24 cellular contexts compared by ENCODE assay signal in genomic region chr3:42130007-42130328, GRCh38. TPM values are rescaled to one million over a fixed set of nuclear protein-coding genes. Genes with fewer than 3 reads are reported as not detected.
DNase-seq lines count a peak whose midpoint lies in the region; ATAC-seq, FAIRE-seq and TF ChIP-seq lines count a peak whose summit lies in the region.
"Had no signal": no experiment of that assay in that cellular context is flagged by ENCODE, and none has a peak within 500 bp of the region (broad histone marks: within the 10 kb centered on the region; RNA-seq: fewer than 3 reads in every experiment).

No MANE protein-coding gene starts in this region.

- POLR2A ChIA-PET in A549 (lab: Yijun Ruan, JAX): interaction anchor here (2.0 kb wide), 1 partner anchor 30 kb away, joined by 6 read pairs; no protein-coding TSS in a partner anchor
- POLR2A ChIA-PET in HCT116 (lab: Charles Lee): no interaction called here

- H2BK120ac ChIP-seq in H9 (ENCODE audit: low read depth, low read length, poor library complexity, severe bottlenecking): no peak overlapping the region

- no peak overlapping the region for H2BK20ac ChIP-seq in H9 (ENCODE audit: low read depth, low read length, poor library complexity, severe bottlenecking)

- BruUV-seq in HCT116 (replicated peaks; lab: Mats Ljungman, UMichigan): no TSS peak

- H3K79me1 ChIP-seq in H9 (ENCODE audit: insufficient read depth, low read depth, low read length, poor library complexity, severe bottlenecking): no peaks in the 10 kb centered on the region

- no peak overlapping the region for H2BK12ac ChIP-seq in H9 (ENCODE audit: insufficient read length, low read depth, low read length)

- CTCF ChIA-PET in A549 (lab: Yijun Ruan, JAX) (interaction anchor here (1.0 to 6.2 kb wide), 4 partner anchors 10 to 113 kb away, joined by 3 to 38 read pairs (median 7); no protein-coding TSS in a partner anchor), HCT116 (lab: Charles Lee) (interaction anchor here (0.6 to 2.9 kb wide), 3 partner anchors 12 to 61 kb away, joined by 4 to 11 read pairs (median 8); no protein-coding TSS in a partner anchor)

- no peak overlapping the region for H3K18ac ChIP-seq in H9 (ENCODE audit: insufficient read length, low read depth, low read length)

- H3K4me3 Mint-ChIP-seq in H9: no peak overlapping the region
- H3K4me3 Mint-ChIP-seq: activated T-cell treated with anti-CD3 and anti-CD28 coated beads, Interleukin-2, amount 50 U/mL, for 72 hours had no signal

- DNase-seq in A549 (ENCODE audit: low read depth in 1 of 2, low spot score in 1 of 2): peak in 1 of 2 experiments; percentile 23
- DNase-seq in HCT116 (ENCODE audit: low read depth, low spot score): no peak
- no peak for DNase-seq in HT-29 (ENCODE audit: low spot score)
- DNase-seq in head of caudate nucleus: no peak
- DNase-seq in middle frontal gyrus (ENCODE audit: extremely low spot score, low spot score): no peak
- DNase-seq in H9: no peak
- DNase-seq: activated naive CD4-positive, alpha-beta T cell treated with anti-CD3 and anti-CD28 coated beads, Interleukin-2, amount 50 U/mL, for 16 hours; activated T-cell treated with anti-CD3 and anti-CD28 coated beads, Interleukin-2, amount 50 U/mL, for 72 hours; dermis blood vessel endothelial cell; EL; NCI-H226; NCI-H774; SJCRH30; spleen; stimulated activated CD4-positive, alpha-beta T cell treated with anti-CD3 and anti-CD28 coated beads, Interleukin-4, amount 100 ng/mL, for 24 hours; stimulated activated naive CD8-positive, alpha-beta T cell treated with anti-CD3 and anti-CD28 coated beads, Interleukin-15, Interleukin-2, amounts not matched to agents 100 U/mL and 50 U/mL, for 24 hours; T-helper 1 cell; tibial artery had no signal

- H3K27me3 ChIP-seq in HCT116 (ENCODE audit: insufficient read depth, low read length): no peaks in the 10 kb centered on the region
- H3K27me3 ChIP-seq in duodenal mucosa (ENCODE audit: control insufficient read depth in 1 of 2, insufficient read depth in 2 of 2, low read length in 2 of 2): no peaks in the 10 kb centered on the region
- H3K27me3 ChIP-seq in mucosa of stomach (ENCODE audit: control insufficient read depth, insufficient read depth, low read length): no peaks in the 10 kb centered on the region
- H3K27me3 ChIP-seq in H9 (ENCODE audit: insufficient read depth, low read length): no peaks in the 10 kb centered on the region
- H3K27me3 ChIP-seq: neutrophil, SJCRH30, spleen, tibial artery had no signal

- H2AFZ ChIP-seq in HCT116 (ENCODE audit: low read depth, low read length, poor library complexity, severe bottlenecking): no peak overlapping the region
- no peak overlapping the region for H2AFZ ChIP-seq in H9 (ENCODE audit: low read length)

- TF ChIP-seq EP300 in A549 (IDR thresholded peaks at IDR 0.05): no peak

- no peak overlapping the region for H3K9ac ChIP-seq in HCT116 (ENCODE audit: low read length)
- H3K9ac ChIP-seq in duodenal mucosa (ENCODE audit: low read depth in 1 of 2, low read length in 2 of 2): peak overlapping the region; percentile 20 to 46
- H3K9ac ChIP-seq in mucosa of stomach (ENCODE audit: low read length): peak overlapping the region; percentile 54
- H3K9ac ChIP-seq in H9 (ENCODE audit: extremely low read depth, insufficient read length, low read length): no peak overlapping the region

- no peaks in the 10 kb centered on the region for H4K20me1 ChIP-seq in HCT116 (ENCODE audit: insufficient read depth)
- no peaks in the 10 kb centered on the region for H4K20me1 ChIP-seq in H9 (ENCODE audit: control insufficient read depth, insufficient read depth, insufficient read length)

- H3K4me1 ChIP-seq in A549 (peaks cover 35% of the 10 kb centered on the region), HCT116 (ENCODE audit: control insufficient read depth in 1 of 2, insufficient read depth in 2 of 2, low read length in 2 of 2) (peaks cover 20 to 24% of the 10 kb centered on the region in 2 experiments), duodenal mucosa (ENCODE audit: control insufficient read depth in 1 of 2, insufficient read depth in 2 of 2, low read length in 2 of 2) (peaks cover 21 to 31% of the 10 kb centered on the region in 2 donors), mucosa of stomach (ENCODE audit: control insufficient read depth, insufficient read depth, low read length) (peaks cover 40% of the 10 kb centered on the region), H9 (ENCODE audit: insufficient read depth, low read length) (no peaks in the 10 kb centered on the region; the same call in 1 of the 2 replicates)
- H3K4me1 ChIP-seq: SJCRH30, tibial artery had no signal

- H2BK15ac ChIP-seq in H9 (ENCODE audit: low read depth, low read length): no peak overlapping the region

- peaks cover 0 to 11% (median 5%) of the 10 kb centered on the region in 3 experiments; a peak in 3 of 7 replicates for H3K36me3 Mint-ChIP-seq in H9 (ENCODE audit: insufficient read depth in 1 of 3, low read depth in 3 of 3)

- no peaks in the 10 kb centered on the region for H3K9me3 Mint-ChIP-seq in H9
- H3K9me3 Mint-ChIP-seq: activated T-cell treated with anti-CD3 and anti-CD28 coated beads, Interleukin-2, amount 50 U/mL, for 72 hours had no signal

- H3K4me1 Mint-ChIP-seq in H9: peaks cover 17 to 21% of the 10 kb centered on the region in 2 experiments

- H3K4me3 ChIP-seq in A549 (no peak overlapping the region), HCT116 (replicated peaks in 1 of 2; ENCODE audit: low read depth in 1 of 2, low read length in 2 of 2) (no peak overlapping the region), duodenal mucosa (ENCODE audit: low read depth in 1 of 2, low read length in 2 of 2) (peak overlapping the region in 1 of 2 donors; percentile 38), mucosa of stomach (ENCODE audit: low read length) (no peak overlapping the region)
- H3K4me3 ChIP-seq: SJCRH30, spleen, tibial artery had no signal

- no peaks in the 10 kb centered on the region; the same call in 1 of the 2 replicates for H3K79me2 ChIP-seq in HCT116 (ENCODE audit: insufficient read depth, low read length)
- no peaks in the 10 kb centered on the region for H3K79me2 ChIP-seq in H9 (ENCODE audit: insufficient read depth, low read length)

- no peak for TF ChIP-seq RAD21 in A549 (conservative IDR thresholded peaks at IDR 0.05 in 1 of 2, IDR thresholded peaks at IDR 0.05 in 1 of 2)
- no peak for TF ChIP-seq RAD21 in HCT116 (IDR thresholded peaks at IDR 0.05; ENCODE audit: low read depth)

- no peak for TF ChIP-seq CTCF in A549 (IDR thresholded peaks at IDR 0.05)
- TF ChIP-seq CTCF in HCT116 (IDR thresholded peaks at IDR 0.05 in 2 of 3, conservative IDR thresholded peaks at IDR 0.05 in 1 of 3; ENCODE audit: borderline replicate concordance in 1 of 3, insufficient read depth in 1 of 3, low read depth in 2 of 3, low read length in 2 of 3): no peak
- no peak for TF ChIP-seq CTCF in H9 (conservative IDR thresholded peaks at IDR 0.05)

- no peak overlapping the region for H3K27ac Mint-ChIP-seq in H9
- H3K27ac Mint-ChIP-seq: activated T-cell treated with anti-CD3 and anti-CD28 coated beads, Interleukin-2, amount 50 U/mL, for 72 hours had no signal

- peak overlapping the region; percentile 70 to 76 for H3K27ac ChIP-seq in A549
- no peak overlapping the region; the same call in 1 of the 2 replicates for H3K27ac ChIP-seq in HCT116 (ENCODE audit: low read depth, low read length)
- H3K27ac ChIP-seq in duodenal mucosa (ENCODE audit: low read depth, low read length): peak overlapping the region; percentile 57
- H3K27ac ChIP-seq in H9 (ENCODE audit: insufficient read length, low read depth, low read length): no peak overlapping the region
- H3K27ac ChIP-seq: neutrophil, SJCRH30, spleen, tibial artery had no signal

- 0% methylated on average over 1 of the region's 1 CpG for WGBS in A549 (ENCODE audit: missing lambda C conversion rate)
- no CpG with 5 or more reads among the region's 1 CpG for WGBS in H9 (ENCODE audit: extremely low coverage, insufficient read length, low lambda C conversion rate)

- H3K27me3 Mint-ChIP-seq in H9 (ENCODE audit: low read depth): no peaks in the 10 kb centered on the region; the same call in 1 of the 2 replicates

- H3K23me2 ChIP-seq in H9 (ENCODE audit: insufficient read length, low read depth, low read length, poor library complexity, severe bottlenecking): no peaks in the 10 kb centered on the region

- no peak for FAIRE-seq in A549 (lab: Jason Lieb, UNC)
- FAIRE-seq: H54, TTC549 had no signal

- H3K23ac ChIP-seq in H9 (ENCODE audit: insufficient read length, low read depth, low read length): no peak overlapping the region

- H3K9me3 ChIP-seq in A549 (no peaks in the 10 kb centered on the region), HCT116 (ENCODE audit: control insufficient read depth in 1 of 2, insufficient read depth in 1 of 2, low read depth in 1 of 2, low read length in 2 of 2) (no peaks in the 10 kb centered on the region), duodenal mucosa (ENCODE audit: control insufficient read depth in 1 of 2, low read length in 2 of 2) (no peaks in the 10 kb centered on the region), mucosa of stomach (ENCODE audit: control insufficient read depth, low read length) (no peaks in the 10 kb centered on the region), H9 (ENCODE audit: control insufficient read depth, low read depth, low read length) (no peaks in the 10 kb centered on the region)
- H3K9me3 ChIP-seq: neutrophil, SJCRH30, spleen, tibial artery had no signal

- H3K4me2 ChIP-seq in A549: peak overlapping the region; percentile 93
- H3K4me2 ChIP-seq in HCT116 (ENCODE audit: low read length): 0 out of 2 replicates have a peak overlapping the region, but pooled peaks have one; percentile 5
- no peak overlapping the region for H3K4me2 ChIP-seq in H9 (ENCODE audit: insufficient read depth, insufficient read length, low read length)

- RAD21 ChIA-PET in HCT116 (lab: Charles Lee; ENCODE audit: low non-redundant PET in 1 of 2, low total read pairs in 2 of 2, uncharacterized antibody in 2 of 2, unreplicated experiment in 2 of 2): no interaction called here

- H3K36me3 ChIP-seq in HCT116 (ENCODE audit: control insufficient read depth in 1 of 2, insufficient read depth in 2 of 2, low read length in 2 of 2): no peaks in the 10 kb centered on the region
- peaks cover 9 to 13% of the 10 kb centered on the region in 2 donors for H3K36me3 ChIP-seq in duodenal mucosa (ENCODE audit: control insufficient read depth in 1 of 2, insufficient read depth in 2 of 2, low read length in 2 of 2)
- no peaks in the 10 kb centered on the region for H3K36me3 ChIP-seq in mucosa of stomach (ENCODE audit: control insufficient read depth, insufficient read depth, low read length)
- H3K36me3 ChIP-seq: SJCRH30 had no signal

- no peak overlapping the region for H2BK5ac ChIP-seq in H9 (ENCODE audit: insufficient read length, low read length)

- H3K9me2 ChIP-seq in HCT116 (ENCODE audit: insufficient read depth): no peaks in the 10 kb centered on the region

- H3T11ph ChIP-seq in H9 (ENCODE audit: low read length): no peak overlapping the region

- no peak overlapping the region for H4K8ac ChIP-seq in H9 (replicated peaks; ENCODE audit: insufficient read length, low read depth, low read length)

- no peak overlapping the region for H3K4ac ChIP-seq in H9 (ENCODE audit: low read depth, low read length)

- H2AK5ac ChIP-seq in H9 (ENCODE audit: insufficient read length, low read length): no peak overlapping the region

- no peak overlapping the region for H4K5ac ChIP-seq in H9 (ENCODE audit: insufficient read length, low read depth, low read length)

- ATAC-seq in A549: peak; percentile 37 to 61; a peak in 4 of 6 replicates
- ATAC-seq in HCT116: no peak
- ATAC-seq: Panc1; stimulated activated naive CD8-positive, alpha-beta T cell treated with anti-CD3 and anti-CD28 coated beads, Interleukin-15, Interleukin-2, amounts not matched to agents 100 U/mL and 50 U/mL, for 24 hours had no signal

- intact Hi-C loops in HCT116 (cut with micrococcal nuclease) (no loop called here), head of caudate nucleus (cut with DNase I) (no loop called here)

- H3K56ac ChIP-seq in H9 (ENCODE audit: insufficient read length, low read depth, low read length): no peak overlapping the region

- no peak overlapping the region for H3K14ac ChIP-seq in H9 (ENCODE audit: insufficient read depth, low read length)

- no peak for TF ChIP-seq POLR2A in A549 (IDR thresholded peaks at IDR 0.05; ENCODE audit: low read length)
- TF ChIP-seq POLR2A in HCT116 (IDR thresholded peaks at IDR 0.05; ENCODE audit: borderline replicate concordance, extremely low read depth, insufficient read depth, insufficient read length): no peak

- no peak overlapping the region for H4K91ac ChIP-seq in H9 (ENCODE audit: insufficient read length, low read depth, low read length)

RNA-seq across cellular contexts. Expression of gene TRAK1, which starts 38.8 kb away (rescaled TPM):
- 22.3 and 24.5 TPM in 2 replicates for polyA plus RNA-seq in A549 (2011; rRNA removed)
- polyA plus RNA-seq in A549 (2012; cell fraction: cytosol; rRNA removed): 10.9 and 11.9 TPM in 2 replicates
- 14.7 and 15.0 TPM in 2 replicates for polyA plus RNA-seq in A549 (2012; cell fraction: nucleus; rRNA removed)
- 10.3 to 12.9 TPM (median 12.2 TPM) in 3 replicates for polyA plus RNA-seq in A549 (2017; fragmentation: RNase III; extraction: RNeasy Plus Mini Kit Qiagen cat#74134 plus additional on column Dnase treatment)
- 31.7 and 35.0 TPM in 2 replicates for polyA minus RNA-seq in A549 (2011; rRNA and poly(A)+ RNA removed)
- 25.9 TPM for total RNA-seq in HCT116 (2021; ENCODE audit: unreplicated experiment)
- 16.2 and 17.2 TPM in 2 replicates for polyA plus RNA-seq in HCT116 (2012)
- total RNA-seq in HT-29 (2014; rRNA removed; shearing (Covaris generic)): 186 and 190 TPM in 2 replicates
- total RNA-seq in H9 (2021): 30.6 and 34.2 TPM in 2 replicates

Comparison
In these comparisons a context has a peak if more than half of its experiments do, and no peak if none do; other contexts are left out.
1. H3K27ac ChIP-seq: peak in A549 (2 of 2) and duodenal mucosa (single experiment); none in HCT116 (single experiment) and H9 (single experiment).
2. H3K9ac ChIP-seq: peak in duodenal mucosa (2 of 2) and mucosa of stomach (single experiment); none in HCT116 (single experiment) and H9 (single experiment).